Comparison of ENCODE assay signal across 2 cellular contexts in genomic region chr20:21390768-21391167, GRCh38.
TF ChIP-seq lines count a peak whose summit lies in the region.

No MANE protein-coding gene starts in this region.

TF ChIP-seq in HepG2, 621 proteins besides CTCF, POLR2A, EP300 and RAD21:
- peak; percentile 93 for TF ChIP-seq RBM22 (optimal IDR thresholded peaks at IDR 0.05; ENCODE audit: low read length)
- TF ChIP-seq CEBPB (IDR thresholded peaks at IDR 0.05; ENCODE audit: borderline replicate concordance, low read depth, low read length), result no peak
- peak; percentile 20 for TF ChIP-seq POLR2G (IDR thresholded peaks at IDR 0.05; ENCODE audit: low read depth, low read length)

TF ChIP-seq in K562, 482 proteins besides CTCF, POLR2A, EP300 and RAD21:
- no peak for TF ChIP-seq CHAMP1 (IDR thresholded peaks at IDR 0.05)
- 0 out of 2 replicates have a peak, but pooled peaks have one; percentile 28 for TF ChIP-seq SUPT5H (IDR thresholded peaks at IDR 0.05)
